In the genomic region with DNA sequence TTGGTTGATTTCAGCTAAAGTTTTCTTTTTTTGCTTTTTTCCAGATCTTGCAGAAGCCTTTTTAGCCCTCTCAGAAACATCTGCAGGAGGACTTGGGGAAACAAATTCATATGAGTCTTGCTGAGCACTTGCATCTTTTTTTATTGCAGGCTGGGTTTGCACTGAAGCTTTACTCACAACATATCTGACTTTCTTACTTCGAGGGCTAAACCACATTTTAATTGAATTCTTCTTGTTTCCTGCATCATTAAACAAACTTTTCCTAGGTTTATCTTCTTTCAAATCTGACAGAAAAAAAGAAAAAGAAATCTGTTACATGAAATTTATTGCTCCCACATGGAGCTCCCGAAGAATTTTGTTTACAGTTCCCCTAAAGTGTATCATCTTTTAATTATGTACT, we compare ENCODE assay signal across 18 cellular contexts. TPM values are rescaled to one million over a fixed set of nuclear protein-coding genes. Genes with fewer than 3 reads are reported as not detected.
DNase-seq lines count a peak whose midpoint lies in the region; ATAC-seq and TF ChIP-seq lines count a peak whose summit lies in the region.
"Had no signal": no experiment of that assay in that cellular context is flagged by ENCODE, and none has a peak within 500 bp of the region (broad histone marks: within the 10 kb centered on the region; RNA-seq: fewer than 3 reads in every experiment).

No MANE protein-coding gene starts in this region.

- POLR2A ChIA-PET in BJ (lab: Charles Lee) = no interaction called here

- H3K36me3 Mint-ChIP-seq in neural progenitor cell = peaks cover 88% of the 10 kb centered on the region
- peaks cover 54% of the 10 kb centered on the region for H3K36me3 Mint-ChIP-seq in stimulated activated effector memory CD8-positive, alpha-beta T cell treated with anti-CD3 and anti-CD28 coated beads, Interleukin-12 subunit alpha, Interleukin-12 subunit beta, amount 100 ng/mL, for 72 hours

- H3K27me3 ChIP-seq in BJ (ENCODE audit: control insufficient read depth, insufficient read depth, low read length) = no peaks in the 10 kb centered on the region
- H3K27me3 ChIP-seq in neural progenitor cell = no peaks in the 10 kb centered on the region
- H3K27me3 ChIP-seq: BLaER1 treated with 17β-estradiol and CSF1 and Interleukin-3, amounts not matched to agents 10 nM and 100 nM had no signal

- H3K4me3 ChIP-seq in BJ (ENCODE audit: low read depth, low read length) (no peak overlapping the region), neural progenitor cell (no peak overlapping the region)
- H3K4me3 ChIP-seq: BLaER1 treated with 17β-estradiol and CSF1 and Interleukin-3, amounts not matched to agents 10 nM and 100 nM; GM12878; GM23338 had no signal

- no peak for ATAC-seq in stimulated activated effector memory CD8-positive, alpha-beta T cell treated with anti-CD3 and anti-CD28 coated beads, Interleukin-12 subunit alpha, Interleukin-12 subunit beta, amount 100 ng/mL, for 72 hours
- no peak for ATAC-seq in left colon
- ATAC-seq: GM12878, GM23338, HCT116 had no signal

- peak; percentile 53 for DNase-seq in BJ (ENCODE audit: low read depth)
- peak; percentile 73 for DNase-seq in EH (ENCODE audit: low read depth)
- DNase-seq in M059J (ENCODE audit: low read depth) = peak; percentile 47
- DNase-seq in neural progenitor cell (ENCODE audit: low spot score) = no peak
- no peak for DNase-seq in stimulated activated effector memory CD8-positive, alpha-beta T cell treated with anti-CD3 and anti-CD28 coated beads, Interleukin-12 subunit alpha, Interleukin-12 subunit beta, amount 100 ng/mL, for 72 hours (ENCODE audit: low spot score in 2 of 2)
- no peak for DNase-seq in left colon
- DNase-seq: Calu3; CD4-positive, alpha-beta T cell; CD8-positive, alpha-beta memory T cell; DMS53; DMS79 treated with DMSO at 0.1 percent for 48 hours; H9 had no signal

- H3K27ac ChIP-seq in neural progenitor cell = no peak overlapping the region
- H3K27ac ChIP-seq: BLaER1 treated with 17β-estradiol and CSF1 and Interleukin-3, amounts not matched to agents 10 nM and 100 nM had no signal

- H3K4me2 ChIP-seq in neural progenitor cell = no peak overlapping the region
- H3K4me2 ChIP-seq: BLaER1 treated with 17β-estradiol and CSF1 and Interleukin-3, amounts not matched to agents 10 nM and 100 nM; GM23338 had no signal

- no peaks in the 10 kb centered on the region for H3K4me1 ChIP-seq in neural progenitor cell

- H3K27me3 Mint-ChIP-seq in neural progenitor cell (ENCODE audit: insufficient read depth, low read depth) = no peaks in the 10 kb centered on the region
- H3K27me3 Mint-ChIP-seq: B cell; CD4-positive, alpha-beta T cell; CD8-positive, alpha-beta memory T cell had no signal

- intact Hi-C loops in left colon (cut with DNase I, micrococcal nuclease) = no loop called here

- H2AFZ ChIP-seq in neural progenitor cell (replicated peaks) = no peak overlapping the region
- H2AFZ ChIP-seq: GM23338 had no signal

- no peak overlapping the region for H3K4me3 Mint-ChIP-seq in neural progenitor cell
- H3K4me3 Mint-ChIP-seq in stimulated activated effector memory CD8-positive, alpha-beta T cell treated with anti-CD3 and anti-CD28 coated beads, Interleukin-12 subunit alpha, Interleukin-12 subunit beta, amount 100 ng/mL, for 72 hours = no peak overlapping the region
- H3K4me3 Mint-ChIP-seq: B cell; CD14-positive monocyte; CD4-positive, alpha-beta T cell; CD8-positive, alpha-beta memory T cell; GM23338; H9 had no signal

- peaks cover 65% of the 10 kb centered on the region for H3K9me3 Mint-ChIP-seq in neural progenitor cell
- peaks cover 2% of the 10 kb centered on the region for H3K9me3 Mint-ChIP-seq in stimulated activated effector memory CD8-positive, alpha-beta T cell treated with anti-CD3 and anti-CD28 coated beads, Interleukin-12 subunit alpha, Interleukin-12 subunit beta, amount 100 ng/mL, for 72 hours

- no peaks in the 10 kb centered on the region for H3F3A ChIP-seq in neural progenitor cell (ENCODE audit: low read depth)

- H4K20me1 ChIP-seq in neural progenitor cell (ENCODE audit: low read depth) = no peaks in the 10 kb centered on the region
- H4K20me1 ChIP-seq: BLaER1 treated with 17β-estradiol and CSF1 and Interleukin-3, amounts not matched to agents 10 nM and 100 nM had no signal

- peaks cover 56% of the 10 kb centered on the region for H3K79me2 ChIP-seq in neural progenitor cell (ENCODE audit: low read depth)

- H3K4me1 Mint-ChIP-seq in neural progenitor cell = no peaks in the 10 kb centered on the region
- H3K4me1 Mint-ChIP-seq in stimulated activated effector memory CD8-positive, alpha-beta T cell treated with anti-CD3 and anti-CD28 coated beads, Interleukin-12 subunit alpha, Interleukin-12 subunit beta, amount 100 ng/mL, for 72 hours = no peaks in the 10 kb centered on the region
- H3K4me1 Mint-ChIP-seq: B cell, CD14-positive monocyte had no signal

- CTCF ChIA-PET in BJ (lab: Yijun Ruan, JAX) = interaction anchor here (1.0 kb wide), 1 partner anchor 53 kb away, joined by 4 read pairs; no protein-coding TSS in a partner anchor

- H3K9me3 ChIP-seq in neural progenitor cell (ENCODE audit: low read depth) = no peaks in the 10 kb centered on the region

- TF ChIP-seq CTCF in BJ (IDR thresholded peaks at IDR 0.05; ENCODE audit: insufficient read depth, low read depth, low read length) (no peak), neural progenitor cell (IDR thresholded peaks at IDR 0.05) (no peak)

- H3K27ac Mint-ChIP-seq in neural progenitor cell = no peak overlapping the region
- H3K27ac Mint-ChIP-seq in stimulated activated effector memory CD8-positive, alpha-beta T cell treated with anti-CD3 and anti-CD28 coated beads, Interleukin-12 subunit alpha, Interleukin-12 subunit beta, amount 100 ng/mL, for 72 hours = no peak overlapping the region
- H3K27ac Mint-ChIP-seq: B cell; CD14-positive monocyte; CD4-positive, alpha-beta T cell; CD8-positive, alpha-beta memory T cell; GM23338; H9 had no signal

- H3K36me3 ChIP-seq in BJ (ENCODE audit: control insufficient read depth, insufficient read depth, low read length) (no peaks in the 10 kb centered on the region), neural progenitor cell (peaks cover 12% of the 10 kb centered on the region)

- no peak overlapping the region for H3K9ac ChIP-seq in neural progenitor cell
- H3K9ac ChIP-seq: BLaER1 treated with 17β-estradiol and CSF1 and Interleukin-3, amounts not matched to agents 10 nM and 100 nM had no signal

RNA-seq across cellular contexts. Expression of gene BARD1, which starts 28.3 kb away (rescaled TPM):
- 6.6 and 6.9 TPM in 2 replicates for polyA plus RNA-seq in BJ (2011; rRNA removed)
- 27.4 and 30.3 TPM in 2 replicates for polyA minus RNA-seq in BJ (2011; rRNA and poly(A)+ RNA removed)
- total RNA-seq in M059J (2014; rRNA removed; shearing (Covaris generic)) = 24.2 and 33.8 TPM in 2 replicates
- 38.6 and 42.8 TPM in 2 replicates for total RNA-seq in neural progenitor cell (ENCODE audit: low replicate concordance)
- total RNA-seq in left colon = 10 to 100 TPM; 10.7 to 13.8 TPM

Comparison
In these comparisons a context has a peak if more than half of its experiments do, and no peak if none do; other contexts are left out.
1. DNase-seq: peak in BJ (single experiment), EH (single experiment) and M059J (single experiment); none in neural progenitor cell (single experiment), stimulated activated effector memory CD8-positive, alpha-beta T cell treated with anti-CD3 and anti-CD28 coated beads, Interleukin-12 subunit alpha, Interleukin-12 subunit beta, amount 100 ng/mL, for 72 hours (0 of 2) and left colon (0 of 2).